In the genomic region with DNA sequence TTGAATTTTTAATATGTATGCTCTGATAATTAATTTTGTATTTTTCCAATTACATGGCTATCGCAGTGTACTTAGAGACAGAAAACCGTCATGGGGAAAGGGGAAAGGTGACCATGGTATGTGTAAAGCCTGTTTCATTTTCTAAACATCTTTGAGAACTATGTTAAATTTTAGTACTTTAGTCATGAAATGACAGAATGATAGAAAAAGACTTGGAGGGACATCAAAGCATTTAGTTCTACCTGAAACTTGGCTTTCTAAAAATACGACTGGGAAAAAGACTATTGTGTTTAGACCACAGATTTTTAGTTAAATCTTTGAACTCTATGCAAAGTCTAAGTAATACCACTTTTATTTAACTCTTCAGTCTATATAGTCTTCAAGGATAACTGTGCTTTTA, we compare ENCODE assay signal across 18 cellular contexts. TPM values are rescaled to one million over a fixed set of nuclear protein-coding genes. Genes with fewer than 3 reads are reported as not detected.
DNase-seq lines count a peak whose midpoint lies in the region; ATAC-seq and TF ChIP-seq lines count a peak whose summit lies in the region.
"Had no signal": no experiment of that assay in that cellular context is flagged by ENCODE, and none has a peak within 500 bp of the region (broad histone marks: within the 10 kb centered on the region; RNA-seq: fewer than 3 reads in every experiment).

No MANE protein-coding gene starts in this region.

- no peak for TF ChIP-seq CTCF in lower lobe of right lung (IDR thresholded peaks at IDR 0.05)
- no peak for TF ChIP-seq CTCF in esophagus muscularis mucosa (IDR thresholded peaks at IDR 0.05)

- POLR2A ChIA-PET in naive thymus-derived CD4-positive, alpha-beta T cell (lab: Charles Lee) = interaction anchor here (0.8 to 2.2 kb wide), 4 partner anchors 10 to 54 kb away, joined by 3 to 8 read pairs (median 5); partner anchors contain the start of gene MAML2

- no peak for TF ChIP-seq POLR2A in esophagus muscularis mucosa (IDR thresholded peaks at IDR 0.05; ENCODE audit: low read depth)

- H3K27ac ChIP-seq in naive thymus-derived CD4-positive, alpha-beta T cell (ENCODE audit: low read depth, low read length) = no peak overlapping the region
- H3K27ac ChIP-seq in lower lobe of right lung (no peak overlapping the region), esophagus muscularis mucosa (replicated peaks in 1 of 4) (no peak overlapping the region)
- H3K27ac ChIP-seq: C4-2B, prostate gland, tibial nerve, WERI-Rb-1 had no signal

- no peak overlapping the region for H3K4me3 ChIP-seq in naive thymus-derived CD4-positive, alpha-beta T cell (ENCODE audit: low read length)
- no peak overlapping the region for H3K4me3 ChIP-seq in lower lobe of right lung
- no peak overlapping the region for H3K4me3 ChIP-seq in esophagus muscularis mucosa
- H3K4me3 ChIP-seq: HAP-1, prostate gland, smooth muscle cell, tibial nerve had no signal

- peak; percentile 41 for ATAC-seq in GM19463 (IDR thresholded peaks at IDR 0.05; ENCODE audit: unreplicated experiment)
- peak; percentile 46 for ATAC-seq in HG03095 (IDR thresholded peaks at IDR 0.05; ENCODE audit: unreplicated experiment)
- no peak for ATAC-seq in naive thymus-derived CD4-positive, alpha-beta T cell
- ATAC-seq in lower lobe of right lung = no peak

- no peaks in the 10 kb centered on the region for H3K9me3 ChIP-seq in naive thymus-derived CD4-positive, alpha-beta T cell (ENCODE audit: control insufficient read depth in 2 of 3, low read length in 3 of 3)
- H3K9me3 ChIP-seq in lower lobe of right lung (no peaks in the 10 kb centered on the region), esophagus muscularis mucosa (no peaks in the 10 kb centered on the region)
- H3K9me3 ChIP-seq: HAP-1, prostate gland, tibial nerve had no signal

- TF ChIP-seq EP300 in esophagus muscularis mucosa (IDR thresholded peaks at IDR 0.05) = no peak

- no peaks in the 10 kb centered on the region for H3K27me3 Mint-ChIP-seq in activated CD4-positive, alpha-beta T cell treated with anti-CD3 and anti-CD28 coated beads, Interleukin-2, amount 10 ng/mL, durations not matched to agents 24 days and 14 days
- H3K27me3 Mint-ChIP-seq in naive thymus-derived CD4-positive, alpha-beta T cell = no peaks in the 10 kb centered on the region

- no peak overlapping the region for H3K4me3 Mint-ChIP-seq in activated CD4-positive, alpha-beta T cell treated with anti-CD3 and anti-CD28 coated beads, Interleukin-2, amount 10 ng/mL, durations not matched to agents 24 days and 14 days
- H3K4me3 Mint-ChIP-seq in naive thymus-derived CD4-positive, alpha-beta T cell = peak overlapping the region in 6 of 10 donors; percentile 18 to 60 (median 42)

- H3K4me1 ChIP-seq in naive thymus-derived CD4-positive, alpha-beta T cell (ENCODE audit: control insufficient read depth in 2 of 2, insufficient read depth in 2 of 2, low read length in 2 of 2) = peaks cover 0 to 39% of the 10 kb centered on the region in 2 donors
- H3K4me1 ChIP-seq in lower lobe of right lung = peaks cover 15% of the 10 kb centered on the region
- peaks cover 11 to 17% (median 15%) of the 10 kb centered on the region in 4 donors for H3K4me1 ChIP-seq in esophagus muscularis mucosa
- H3K4me1 ChIP-seq: prostate gland had no signal

- CTCF ChIA-PET in naive thymus-derived CD4-positive, alpha-beta T cell (lab: Charles Lee) = interaction anchor here (1.6 kb wide), 1 partner anchor 54 kb away, joined by 3 read pairs; the partner anchor contains the start of gene MAML2

- peaks cover 50% of the 10 kb centered on the region for H3K4me1 Mint-ChIP-seq in activated CD4-positive, alpha-beta T cell treated with anti-CD3 and anti-CD28 coated beads, Interleukin-2, amount 10 ng/mL, durations not matched to agents 24 days and 14 days
- peaks cover 39 to 95% (median 89%) of the 10 kb centered on the region in 7 donors for H3K4me1 Mint-ChIP-seq in naive thymus-derived CD4-positive, alpha-beta T cell

- intact Hi-C loops in activated CD4-positive, alpha-beta T cell treated with anti-CD3 and anti-CD28 coated beads, Interleukin-2, amount 10 ng/mL, durations not matched to agents 24 days and 14 days (cut with micrococcal nuclease) = loop anchor here (1.0 to 5.0 kb wide), 3 partner anchors 22 to 212 kb away; no protein-coding TSS in a partner anchor
- intact Hi-C loops in naive thymus-derived CD4-positive, alpha-beta T cell (cut with micrococcal nuclease) = no loop called here
- intact Hi-C loops in lower lobe of right lung (cut with DNase I) (no loop called here), esophagus muscularis mucosa (cut with DNase I) (no loop called here)

- H3K36me3 Mint-ChIP-seq in activated CD4-positive, alpha-beta T cell treated with anti-CD3 and anti-CD28 coated beads, Interleukin-2, amount 10 ng/mL, durations not matched to agents 24 days and 14 days (ENCODE audit: low read depth) = peaks cover 37% of the 10 kb centered on the region
- peaks cover 24 to 48% (median 37%) of the 10 kb centered on the region in 5 donors for H3K36me3 Mint-ChIP-seq in naive thymus-derived CD4-positive, alpha-beta T cell

- H3K9me3 Mint-ChIP-seq in activated CD4-positive, alpha-beta T cell treated with anti-CD3 and anti-CD28 coated beads, Interleukin-2, amount 10 ng/mL, durations not matched to agents 24 days and 14 days = peaks cover 14% of the 10 kb centered on the region
- H3K9me3 Mint-ChIP-seq in naive thymus-derived CD4-positive, alpha-beta T cell = peaks cover 0 to 11% (median 0%) of the 10 kb centered on the region in 11 donors

- 88% methylated on average over 3 of the region's 3 CpGs for WGBS in esophagus muscularis mucosa

- peak; percentile 23 for DNase-seq in activated CD4-positive, alpha-beta T cell treated with anti-CD3 and anti-CD28 coated beads, Interleukin-2, amount 10 ng/mL, durations not matched to agents 24 days and 14 days
- no peak for DNase-seq in activated CD4-positive, alpha-beta T cell treated with anti-CD3 and anti-CD28 coated beads for 1 hour
- no peak for DNase-seq in naive thymus-derived CD4-positive, alpha-beta T cell
- no peak for DNase-seq in lower lobe of right lung
- no peak for DNase-seq in stimulated activated CD4-positive, alpha-beta T cell treated with anti-CD3 and anti-CD28 coated beads, Interleukin-15, amount 100 ng/mL, for 24 hours
- no peak for DNase-seq in esophagus muscularis mucosa (ENCODE audit: extremely low spot score)
- DNase-seq: activated naive CD4-positive, alpha-beta T cell treated with anti-CD3 and anti-CD28 coated beads for 36 hours; NCI-H187; NCI-H510A treated with DMSO at 0.1 percent for 48 hours; SHP77 treated with DMSO at 0.1 percent for 48 hours; WERI-Rb-1 had no signal

- no peaks in the 10 kb centered on the region for H3K27me3 ChIP-seq in naive thymus-derived CD4-positive, alpha-beta T cell (ENCODE audit: control insufficient read depth in 2 of 2, insufficient read depth in 2 of 2, low read length in 2 of 2)
- no peaks in the 10 kb centered on the region for H3K27me3 ChIP-seq in lower lobe of right lung (ENCODE audit: low read depth)
- no peaks in the 10 kb centered on the region for H3K27me3 ChIP-seq in esophagus muscularis mucosa
- H3K27me3 ChIP-seq: tibial nerve had no signal

- no peaks in the 10 kb centered on the region for H3K36me3 ChIP-seq in naive thymus-derived CD4-positive, alpha-beta T cell (ENCODE audit: control insufficient read depth in 2 of 3, insufficient read depth in 3 of 3, low read length in 3 of 3)
- H3K36me3 ChIP-seq in lower lobe of right lung (no peaks in the 10 kb centered on the region), esophagus muscularis mucosa (no peaks in the 10 kb centered on the region)
- H3K36me3 ChIP-seq: HAP-1, prostate gland, tibial nerve, WERI-Rb-1 had no signal

- H3K27ac Mint-ChIP-seq in activated CD4-positive, alpha-beta T cell treated with anti-CD3 and anti-CD28 coated beads, Interleukin-2, amount 10 ng/mL, durations not matched to agents 24 days and 14 days = no peak overlapping the region
- peak overlapping the region in 3 of 9 donors; percentile 38 to 67 (median 60) for H3K27ac Mint-ChIP-seq in naive thymus-derived CD4-positive, alpha-beta T cell
- H3K27ac Mint-ChIP-seq: activated naive CD4-positive, alpha-beta T cell treated with anti-CD3 and anti-CD28 coated beads for 36 hours had no signal

RNA-seq across cellular contexts. Expression of gene MAML2, which starts 54.1 kb away (rescaled TPM):
- total RNA-seq in activated CD4-positive, alpha-beta T cell treated with anti-CD3 and anti-CD28 coated beads, Interleukin-2, amount 10 ng/mL, durations not matched to agents 24 days and 14 days = 11.9 and 12.4 TPM in 2 replicates
- total RNA-seq in naive thymus-derived CD4-positive, alpha-beta T cell = 10 to 100 TPM; 15.6 to 81.3 (median 68.2) TPM
- 10 to 100 TPM; 12.6 to 38.6 TPM for polyA plus RNA-seq in naive thymus-derived CD4-positive, alpha-beta T cell
- total RNA-seq in lower lobe of right lung (31.5 TPM), esophagus muscularis mucosa (10 to 100 TPM; 20.0 to 33.7 (median 23.2) TPM)

Comparison
In these comparisons a context has a peak if more than half of its experiments do, and no peak if none do; other contexts are left out.
1. ATAC-seq: peak in GM19463 (single experiment) and HG03095 (single experiment); none in naive thymus-derived CD4-positive, alpha-beta T cell (single experiment) and lower lobe of right lung (0 of 2).